Comparison of ENCODE assay signal across 8 cellular contexts in genomic region chr4:122764808-122765189, GRCh38. TPM values are rescaled to one million over a fixed set of nuclear protein-coding genes. Genes with fewer than 3 reads are reported as not detected.
DNase-seq lines count a peak whose midpoint lies in the region; ATAC-seq and TF ChIP-seq lines count a peak whose summit lies in the region.

No MANE protein-coding gene starts in this region.

- H3K27ac Mint-ChIP-seq in neural progenitor cell: no peak overlapping the region

- H3K36me3 ChIP-seq in neural progenitor cell: no peaks in the 10 kb centered on the region

- DNase-seq in AG04449 (ENCODE audit: low read depth, low spot score) (peak; percentile 72), amniotic epithelial cell (ENCODE audit: low read depth) (peak; percentile 88), neural progenitor cell (ENCODE audit: low spot score) (no peak), hepatic stellate cell (ENCODE audit: low spot score) (no peak), NCI-H526 (lab: John Stamatoyannopoulos, UW) (no peak)

- no peak overlapping the region for H3K27ac ChIP-seq in neural progenitor cell

- POLR2A ChIA-PET in AG04449 (lab: Yijun Ruan, JAX): interaction anchor here (0.6 to 1.2 kb wide), 4 partner anchors 13 to 32 kb away, joined by 3 to 5 read pairs (median 4); partner anchors contain the start of gene BBS12

- no peaks in the 10 kb centered on the region for H3K9me3 Mint-ChIP-seq in neural progenitor cell

- no peak overlapping the region for H3K4me3 Mint-ChIP-seq in neural progenitor cell

- ATAC-seq in GM19351 (IDR thresholded peaks at IDR 0.05; ENCODE audit: unreplicated experiment) (peak; percentile 95), HG03175 (IDR thresholded peaks at IDR 0.05; ENCODE audit: unreplicated experiment) (peak; percentile 90)
- ATAC-seq in activated CD4-positive, CD25-positive, alpha-beta regulatory T cell treated with anti-CD3 and anti-CD28 coated beads, Interleukin-2, amount 50 U/mL, for 24 hours: no peak

- H3F3A ChIP-seq in neural progenitor cell (ENCODE audit: low read depth): peaks cover 26% of the 10 kb centered on the region

- no peaks in the 10 kb centered on the region for H3K36me3 Mint-ChIP-seq in neural progenitor cell

- H3K27me3 Mint-ChIP-seq in neural progenitor cell (ENCODE audit: insufficient read depth, low read depth): no peaks in the 10 kb centered on the region

- no peak overlapping the region for H2AFZ ChIP-seq in neural progenitor cell (replicated peaks)

- no peak overlapping the region for H3K4me2 ChIP-seq in neural progenitor cell

- no peaks in the 10 kb centered on the region for H4K20me1 ChIP-seq in neural progenitor cell (ENCODE audit: low read depth)

- no peak overlapping the region for H3K9ac ChIP-seq in neural progenitor cell

- no peaks in the 10 kb centered on the region for H3K79me2 ChIP-seq in neural progenitor cell (ENCODE audit: low read depth)

- H3K4me3 ChIP-seq in AG04449 (ENCODE audit: low read depth, low read length): peak overlapping the region; percentile 10
- no peak overlapping the region for H3K4me3 ChIP-seq in neural progenitor cell

- peaks cover 4% of the 10 kb centered on the region for H3K4me1 Mint-ChIP-seq in neural progenitor cell

- peaks cover 31% of the 10 kb centered on the region for H3K4me1 ChIP-seq in neural progenitor cell

- no peaks in the 10 kb centered on the region for H3K27me3 ChIP-seq in neural progenitor cell

- CTCF ChIA-PET in AG04449 (lab: Yijun Ruan, JAX): interaction anchor here (1.1 to 2.4 kb wide), 5 partner anchors 10 to 162 kb away, joined by 3 to 10 read pairs (median 4); no protein-coding TSS in a partner anchor

- TF ChIP-seq CTCF in AG04449 (IDR thresholded peaks at IDR 0.05; ENCODE audit: insufficient read depth, low read length, missing control alignments) (no peak), neural progenitor cell (IDR thresholded peaks at IDR 0.05) (no peak)

- H3K9me3 ChIP-seq in neural progenitor cell (ENCODE audit: low read depth): no peaks in the 10 kb centered on the region

RNA-seq across cellular contexts. Expression of gene BBS12, which starts 32.3 kb away (rescaled TPM):
- 5.9 and 7.7 TPM in 2 replicates for total RNA-seq in neural progenitor cell (ENCODE audit: low replicate concordance)

Comparison
In these comparisons a context has a peak if more than half of its experiments do, and no peak if none do; other contexts are left out.
1. DNase-seq: peak in AG04449 (single experiment) and amniotic epithelial cell (single experiment); none in neural progenitor cell (single experiment), hepatic stellate cell (single experiment) and NCI-H526 (0 of 2).
2. ATAC-seq: peak in GM19351 (single experiment) and HG03175 (single experiment); none in activated CD4-positive, CD25-positive, alpha-beta regulatory T cell treated with anti-CD3 and anti-CD28 coated beads, Interleukin-2, amount 50 U/mL, for 24 hours (0 of 2).